ENCODE assay signal across 21 cellular contexts in the genomic region with DNA sequence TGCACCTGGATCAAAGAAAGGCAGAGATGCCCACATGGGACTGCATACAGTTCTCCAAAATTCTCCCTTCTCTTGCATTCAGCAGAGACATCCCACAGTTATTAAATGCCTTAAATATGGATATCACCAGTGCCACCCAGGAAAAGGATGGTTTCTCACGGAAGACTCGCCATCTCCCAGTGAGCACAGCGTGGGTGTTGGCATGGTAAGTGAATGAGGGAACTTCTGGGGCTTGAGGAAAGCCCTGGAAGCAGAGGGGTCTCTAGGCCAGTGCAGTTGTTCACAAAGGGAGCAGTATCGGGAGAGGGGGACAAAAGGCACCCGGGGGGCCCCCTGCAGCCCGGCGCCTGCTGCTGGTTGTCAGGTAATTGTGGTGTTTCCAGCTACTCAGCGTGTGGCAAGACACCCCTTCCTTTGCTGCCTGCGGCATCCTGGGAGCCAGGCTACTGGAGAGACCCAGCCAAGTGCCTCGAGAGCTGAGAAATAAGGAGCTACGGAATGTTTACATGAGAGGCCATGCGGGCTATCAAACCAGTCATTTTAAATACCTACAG.
"Had no signal": no experiment of that assay in that cellular context is flagged by ENCODE, and none has a peak within 500 bp of the region (broad histone marks: within the 10 kb centered on the region; RNA-seq: fewer than 3 reads in every experiment).

No MANE protein-coding gene starts in this region.

- H3K27ac Mint-ChIP-seq: activated CD4-positive, alpha-beta T cell treated with anti-CD3 and anti-CD28 coated beads, Interleukin-2, amount 10 ng/mL, durations not matched to agents 24 days and 14 days; activated CD8-positive, alpha-beta T cell treated with anti-CD3 and anti-CD28 coated beads, Interleukin-2, amount 10 ng/mL, durations not matched to agents 7 days and 5 days; activated naive CD4-positive, alpha-beta T cell treated with anti-CD3 and anti-CD28 coated beads, Interleukin-2, amount 10 ng/mL, durations not matched to agents 7 days and 5 days; activated naive CD8-positive, alpha-beta T cell treated with anti-CD3 and anti-CD28 coated beads, Interleukin-2, amount 50 U/mL, for 24 hours; naive B cell; T-helper 2 cell treated with Interferon-gamma antibody and Interleukin-4, amounts not matched to agents 5 μg/mL and 100 μg/mL, for 36 hours had no signal

- H3K9me3 Mint-ChIP-seq: activated CD4-positive, alpha-beta T cell treated with anti-CD3 and anti-CD28 coated beads, Interleukin-2, amount 10 ng/mL, durations not matched to agents 24 days and 14 days; activated naive CD4-positive, alpha-beta T cell treated with anti-CD3 and anti-CD28 coated beads, Interleukin-2, amount 10 ng/mL, durations not matched to agents 7 days and 5 days; activated naive CD8-positive, alpha-beta T cell treated with anti-CD3 and anti-CD28 coated beads, Interleukin-2, amount 50 U/mL, for 24 hours; naive B cell; T-helper 2 cell treated with Interferon-gamma antibody and Interleukin-4, amounts not matched to agents 5 μg/mL and 100 μg/mL, for 36 hours had no signal

- H3K9me3 ChIP-seq: heart left ventricle, mucosa of descending colon, neutrophil, transverse colon had no signal

- H3K27me3 Mint-ChIP-seq: brain had no signal

- H3K4me3 ChIP-seq: heart left ventricle, mucosa of descending colon, transverse colon had no signal

- H3K36me3 Mint-ChIP-seq: activated naive CD4-positive, alpha-beta T cell treated with anti-CD3 and anti-CD28 coated beads, Interleukin-2, amount 10 ng/mL, durations not matched to agents 7 days and 5 days; brain; naive B cell had no signal

- DNase-seq: activated CD4-positive, alpha-beta T cell treated with anti-CD3 and anti-CD28 coated beads, Interleukin-2, amount 10 ng/mL, durations not matched to agents 24 days and 14 days; activated CD8-positive, alpha-beta memory T cell treated with anti-CD3 and anti-CD28 coated beads, Interleukin-2, amount 50 U/mL, for 48 hours; activated CD8-positive, alpha-beta T cell treated with anti-CD3 and anti-CD28 coated beads, Interleukin-2, amount 10 ng/mL, durations not matched to agents 7 days and 5 days; activated effector memory CD4-positive, alpha-beta T cell treated with Interleukin-2 at 50 U/mL for 16 hours; activated naive CD4-positive, alpha-beta T cell treated with anti-CD3 and anti-CD28 coated beads, Interleukin-2, amount 10 ng/mL, durations not matched to agents 7 days and 5 days; activated naive CD8-positive, alpha-beta T cell treated with anti-CD3 and anti-CD28 coated beads, Interleukin-2, amount 50 U/mL, for 24 hours; activated T-cell treated with anti-CD3 and anti-CD28 coated beads, Interleukin-2, amount 50 U/mL, for 48 hours; anterior cingulate cortex; central memory CD4-positive, alpha-beta T cell; heart left ventricle; kidney glomerular epithelial cell; mesenchymal stem cell; mucosa of descending colon; naive B cell; stimulated activated CD4-positive, alpha-beta T cell treated with anti-CD3 and anti-CD28 coated beads, Interleukin-2, amount 100 ng/mL, for 24 hours; stimulated activated naive CD8-positive, alpha-beta T cell treated with anti-CD3 and anti-CD28 coated beads, Interleukin-15, Interleukin-2, amounts not matched to agents 100 U/mL and 50 U/mL, for 24 hours; transverse colon had no signal

- H3K27ac ChIP-seq: heart left ventricle, neutrophil, parathyroid adenoma, transverse colon had no signal

- H3K4me3 Mint-ChIP-seq: activated CD4-positive, alpha-beta T cell treated with anti-CD3 and anti-CD28 coated beads, Interleukin-2, amount 10 ng/mL, durations not matched to agents 24 days and 14 days; activated CD8-positive, alpha-beta T cell treated with anti-CD3 and anti-CD28 coated beads, Interleukin-2, amount 10 ng/mL, durations not matched to agents 7 days and 5 days; activated naive CD4-positive, alpha-beta T cell treated with anti-CD3 and anti-CD28 coated beads, Interleukin-2, amount 10 ng/mL, durations not matched to agents 7 days and 5 days; activated naive CD8-positive, alpha-beta T cell treated with anti-CD3 and anti-CD28 coated beads, Interleukin-2, amount 50 U/mL, for 24 hours; brain; naive B cell; T-helper 2 cell treated with Interferon-gamma antibody and Interleukin-4, amounts not matched to agents 5 μg/mL and 100 μg/mL, for 36 hours had no signal

- H3K4me1 Mint-ChIP-seq: activated CD4-positive, alpha-beta T cell treated with anti-CD3 and anti-CD28 coated beads, Interleukin-2, amount 10 ng/mL, durations not matched to agents 24 days and 14 days; activated naive CD4-positive, alpha-beta T cell treated with anti-CD3 and anti-CD28 coated beads, Interleukin-2, amount 10 ng/mL, durations not matched to agents 7 days and 5 days had no signal

- H3K36me3 ChIP-seq: heart left ventricle, neutrophil, transverse colon had no signal

- ATAC-seq: activated CD8-positive, alpha-beta T cell treated with anti-CD3 and anti-CD28 coated beads, Interleukin-2, amount 10 ng/mL, durations not matched to agents 7 days and 5 days; activated naive CD8-positive, alpha-beta T cell treated with anti-CD3 and anti-CD28 coated beads, Interleukin-2, amount 50 U/mL, for 24 hours; heart left ventricle; mucosa of descending colon; stimulated activated naive CD8-positive, alpha-beta T cell treated with anti-CD3 and anti-CD28 coated beads, Interleukin-15, Interleukin-2, amounts not matched to agents 100 U/mL and 50 U/mL, for 24 hours had no signal

- H3K4me1 ChIP-seq: heart left ventricle, transverse colon had no signal
